Comparison of ENCODE assay signal across 17 cellular contexts in the genomic region with DNA sequence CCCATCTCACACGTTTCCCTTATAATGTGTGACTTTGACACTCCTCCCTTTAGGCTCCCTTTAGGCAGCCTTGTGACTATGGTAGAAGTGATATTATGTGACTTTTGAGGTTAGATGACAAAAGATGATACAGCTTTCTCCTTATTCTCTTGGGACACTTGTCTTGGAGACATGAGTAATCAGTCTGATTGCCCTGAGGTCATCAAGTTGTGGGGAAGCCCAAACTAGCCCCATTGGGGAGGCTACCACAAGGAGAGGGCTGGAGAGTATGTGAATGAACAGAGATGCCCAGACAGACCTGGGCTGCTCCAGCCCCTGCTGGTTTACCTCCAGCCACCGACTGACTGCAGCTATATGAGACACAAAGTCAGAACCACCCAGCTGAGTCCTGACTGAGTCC. TPM values are rescaled to one million over a fixed set of nuclear protein-coding genes. Genes with fewer than 3 reads are reported as not detected.
DNase-seq lines count a peak whose midpoint lies in the region; ATAC-seq and TF ChIP-seq lines count a peak whose summit lies in the region.
"Had no signal": no experiment of that assay in that cellular context is flagged by ENCODE, and none has a peak within 500 bp of the region (broad histone marks: within the 10 kb centered on the region; RNA-seq: fewer than 3 reads in every experiment).

No MANE protein-coding gene starts in this region.

- no peaks in the 10 kb centered on the region for H3K9me3 Mint-ChIP-seq in MCF 10A (ENCODE audit: unreplicated experiment)
- no peaks in the 10 kb centered on the region for H3K9me3 Mint-ChIP-seq in stimulated activated naive B cell treated with anti-CD40 and anti-IgM and Interleukin-4, amounts not matched to agents 10 μg/mL and 1 μg/mL and 100 μg/mL, for 72 hours

- peaks cover 5% of the 10 kb centered on the region for H3K4me1 Mint-ChIP-seq in MCF 10A (ENCODE audit: insufficient read depth, unreplicated experiment)
- no peaks in the 10 kb centered on the region for H3K4me1 Mint-ChIP-seq in stimulated activated naive B cell treated with anti-CD40 and anti-IgM and Interleukin-4, amounts not matched to agents 10 μg/mL and 1 μg/mL and 100 μg/mL, for 72 hours

- 86% methylated on average over 2 of the region's 2 CpGs for WGBS in mammary epithelial cell (ENCODE audit: low coverage, missing lambda C conversion rate)

- H3K79me2 ChIP-seq in mammary epithelial cell (ENCODE audit: insufficient read depth, low read length), result no peaks in the 10 kb centered on the region

- dilution Hi-C loops in mammary epithelial cell (cut with HindIII; ENCODE audit: low sequenced_read_pairs), result no loop called here

- BruUV-seq in MCF 10A (replicated peaks; lab: Mats Ljungman, UMichigan) (no TSS peak), mammary epithelial cell (replicated peaks; lab: Mats Ljungman, UMichigan) (no TSS peak)

- no peaks in the 10 kb centered on the region for H3K27me3 Mint-ChIP-seq in MCF 10A (ENCODE audit: insufficient read depth, unreplicated experiment)
- H3K27me3 Mint-ChIP-seq in stimulated activated naive B cell treated with anti-CD40 and anti-IgM and Interleukin-4, amounts not matched to agents 10 μg/mL and 1 μg/mL and 100 μg/mL, for 72 hours, result peaks cover 38 to 57% of the 10 kb centered on the region in 2 donors

- DNase-seq in MCF 10A (ENCODE audit: unreplicated experiment) (peak; percentile 9), mammary epithelial cell (no peak), epithelial cell of esophagus (ENCODE audit: low read depth) (peak; percentile 20), SJCRH30 (no peak)
- no peak for DNase-seq in stimulated activated naive B cell treated with anti-CD40 and anti-IgM and Interleukin-4, amounts not matched to agents 10 μg/mL and 1 μg/mL and 100 μg/mL, for 72 hours
- DNase-seq in activated CD4-positive, CD25-positive, alpha-beta regulatory T cell treated with anti-CD3 and anti-CD28 coated beads, Interleukin-2, amount 50 U/mL, for 72 hours, result no peak
- DNase-seq: COR-L47, KBM-7, NCI-H1092, NCI-H2081 treated with DMSO at 0.1 percent for 48 hours, NCI-H510A treated with DMSO at 0.1 percent for 48 hours, NCI-H82, PC-3 had no signal

- intact Hi-C loops in MCF 10A (cut with micrococcal nuclease) (no loop called here), mammary epithelial cell (cut with micrococcal nuclease) (no loop called here)

- H3K36me3 Mint-ChIP-seq in MCF 10A (ENCODE audit: insufficient read depth, unreplicated experiment), result no peaks in the 10 kb centered on the region
- H3K36me3 Mint-ChIP-seq in stimulated activated naive B cell treated with anti-CD40 and anti-IgM and Interleukin-4, amounts not matched to agents 10 μg/mL and 1 μg/mL and 100 μg/mL, for 72 hours, result no peaks in the 10 kb centered on the region

- H3K36me3 ChIP-seq in mammary epithelial cell (ENCODE audit: insufficient read depth, low read length), result no peaks in the 10 kb centered on the region
- no peaks in the 10 kb centered on the region for H3K36me3 ChIP-seq in SJCRH30

- no peak overlapping the region for H3K4me3 Mint-ChIP-seq in MCF 10A (ENCODE audit: unreplicated experiment)
- no peak overlapping the region for H3K4me3 Mint-ChIP-seq in stimulated activated naive B cell treated with anti-CD40 and anti-IgM and Interleukin-4, amounts not matched to agents 10 μg/mL and 1 μg/mL and 100 μg/mL, for 72 hours

- no peak for TF ChIP-seq CTCF in MCF 10A (IDR thresholded peaks at IDR 0.05; ENCODE audit: unreplicated experiment)
- no peak for TF ChIP-seq CTCF in mammary epithelial cell (conservative IDR thresholded peaks at IDR 0.05 in 1 of 2, IDR thresholded peaks at IDR 0.05 in 1 of 2; ENCODE audit: extremely low read depth in 1 of 2, insufficient read depth in 1 of 2, low read depth in 1 of 2, low read length in 2 of 2)
- no peak for TF ChIP-seq CTCF in epithelial cell of esophagus (IDR thresholded peaks at IDR 0.05; ENCODE audit: insufficient read depth, low read depth, low read length, missing control alignments)

- no peak overlapping the region for H3K4me2 ChIP-seq in mammary epithelial cell (ENCODE audit: insufficient read depth, low read depth, low read length)
- H3K4me2 ChIP-seq: A549 had no signal

- no peak overlapping the region for H3K9ac ChIP-seq in mammary epithelial cell (ENCODE audit: insufficient read depth, low read length)

- peaks cover 33% of the 10 kb centered on the region for H3K4me1 ChIP-seq in mammary epithelial cell (ENCODE audit: insufficient read depth, low read length)
- H3K4me1 ChIP-seq in SJCRH30, result peaks cover 10% of the 10 kb centered on the region; the same call in 1 of the 2 replicates
- H3K4me1 ChIP-seq: A549 had no signal

- H3K27ac ChIP-seq in mammary epithelial cell (ENCODE audit: insufficient read depth, low read depth, low read length) (no peak overlapping the region), SJCRH30 (no peak overlapping the region)
- H3K27ac ChIP-seq: A549, C4-2B, RWPE1 had no signal

- in situ Hi-C loops in mammary epithelial cell (cut with MboI; ENCODE audit: low sequenced_read_pairs in 2 of 2), result no loop called here

- no peak overlapping the region for H2AFZ ChIP-seq in mammary epithelial cell (ENCODE audit: low read depth, low read length)

- POLR2A ChIA-PET in MCF 10A (lab: Yijun Ruan, JAX), result interaction anchor here (0.7 to 1.1 kb wide), 4 partner anchors 11 to 124 kb away, joined by 3 to 5 read pairs (median 3); a partner anchor contains a TSS

- H3K27me3 ChIP-seq in mammary epithelial cell (ENCODE audit: insufficient read depth, low read length) (no peaks in the 10 kb centered on the region), SJCRH30 (no peaks in the 10 kb centered on the region)

- no peaks in the 10 kb centered on the region for H4K20me1 ChIP-seq in mammary epithelial cell (ENCODE audit: insufficient read depth, low read length)

- H3K4me3 ChIP-seq in mammary epithelial cell (replicated peaks in 1 of 3; ENCODE audit: insufficient read depth in 1 of 3, low read depth in 2 of 3, low read length in 3 of 3) (no peak overlapping the region), epithelial cell of esophagus (ENCODE audit: low read length) (no peak overlapping the region), SJCRH30 (no peak overlapping the region)
- H3K4me3 ChIP-seq: A549 had no signal

- CTCF ChIA-PET in MCF 10A (lab: Yijun Ruan, JAX) (interaction anchor here (1.1 to 2.1 kb wide), 2 partner anchors 26 to 30 kb away, joined by 4 to 5 read pairs; no protein-coding TSS in a partner anchor), mammary epithelial cell (lab: Charles Lee; ENCODE audit: low non-redundant PET) (no interaction called here)

- H3K9me3 ChIP-seq in mammary epithelial cell (replicated peaks; ENCODE audit: insufficient read depth, low read length), result no peaks in the 10 kb centered on the region
- no peaks in the 10 kb centered on the region for H3K9me3 ChIP-seq in SJCRH30 (replicated peaks)
- H3K9me3 ChIP-seq: A549 had no signal

- no peak overlapping the region for H3K27ac Mint-ChIP-seq in MCF 10A (ENCODE audit: low read depth, unreplicated experiment)
- H3K27ac Mint-ChIP-seq in stimulated activated naive B cell treated with anti-CD40 and anti-IgM and Interleukin-4, amounts not matched to agents 10 μg/mL and 1 μg/mL and 100 μg/mL, for 72 hours, result no peak overlapping the region

- ATAC-seq in stimulated activated naive B cell treated with anti-CD40 and anti-IgM and Interleukin-4, amounts not matched to agents 10 μg/mL and 1 μg/mL and 100 μg/mL, for 72 hours (replicated peaks), result peak; percentile 52 to 74
- ATAC-seq: PC-3 had no signal

RNA-seq across cellular contexts. Expression of a gene that starts 10.6 kb away (rescaled TPM):
- total RNA-seq in MCF 10A (2022) (13.6 and 30.2 TPM in 2 replicates), mammary epithelial cell (10 to 100 TPM; 45.2 to 49.9 TPM)
- polyA plus RNA-seq in mammary epithelial cell, result 53.9 TPM
- 51.4 TPM for polyA minus RNA-seq in mammary epithelial cell
- total RNA-seq in SJCRH30 (2014; rRNA removed; shearing (Covaris generic)), result 5.4 and 5.8 TPM in 2 replicates

RNA-seq across cellular contexts. Expression of a gene that starts 11.4 kb away (rescaled TPM):
- 70.9 and 78.9 TPM in 2 replicates for total RNA-seq in MCF 10A (2022)
- 10 to 100 TPM; 26.8 to 80.5 TPM for total RNA-seq in mammary epithelial cell
- polyA plus RNA-seq in mammary epithelial cell, result 34.1 TPM
- polyA minus RNA-seq in mammary epithelial cell, result 37.0 TPM
- total RNA-seq in SJCRH30 (2014; rRNA removed; shearing (Covaris generic)), result 32.2 and 38.8 TPM in 2 replicates

RNA-seq across cellular contexts. Expression of a gene that starts 38.6 kb away (rescaled TPM):
- total RNA-seq in MCF 10A (2022), result 25.6 and 25.9 TPM in 2 replicates
- total RNA-seq in mammary epithelial cell, result 10 to 100 TPM; 32.0 to 39.9 TPM
- 17.4 TPM for polyA plus RNA-seq in mammary epithelial cell
- 20.9 TPM for polyA minus RNA-seq in mammary epithelial cell
- total RNA-seq in SJCRH30 (2014; rRNA removed; shearing (Covaris generic)), result 6.9 and 10.3 TPM in 2 replicates

RNA-seq across cellular contexts. Expression of a gene that starts 44.2 kb away (rescaled TPM):
- total RNA-seq in MCF 10A (2022) (0.37 and 1.2 TPM in 2 replicates), mammary epithelial cell (1 to 10 TPM in 1 of 2 donors, under 1 TPM in 1; 0.83 to 1.6 TPM)
- polyA plus RNA-seq in mammary epithelial cell, result 0.75 TPM
- polyA minus RNA-seq in mammary epithelial cell, result not detected
- total RNA-seq in SJCRH30 (2014; rRNA removed; shearing (Covaris generic)), result 0.14 TPM in 1 of 2 replicates, not detected in the other
- total RNA-seq: Daoy had no signal

RNA-seq across cellular contexts. Expression of a gene that starts 50.7 kb away (rescaled TPM):
- total RNA-seq in MCF 10A (2022), result 65.1 and 72.9 TPM in 2 replicates
- total RNA-seq in mammary epithelial cell, result 10 to 100 TPM; 71.2 to 83.8 TPM
- polyA plus RNA-seq in mammary epithelial cell, result 112 TPM
- 104 TPM for polyA minus RNA-seq in mammary epithelial cell
- total RNA-seq in SJCRH30 (2014; rRNA removed; shearing (Covaris generic)), result 56.3 and 61.7 TPM in 2 replicates

Comparison
In these comparisons a context has a peak if more than half of its experiments do, and no peak if none do; other contexts are left out.
1. DNase-seq: peak in MCF 10A (single experiment) and epithelial cell of esophagus (single experiment); none in mammary epithelial cell (single experiment), stimulated activated naive B cell treated with anti-CD40 and anti-IgM and Interleukin-4, amounts not matched to agents 10 μg/mL and 1 μg/mL and 100 μg/mL, for 72 hours (single experiment), SJCRH30 (0 of 2) and activated CD4-positive, CD25-positive, alpha-beta regulatory T cell treated with anti-CD3 and anti-CD28 coated beads, Interleukin-2, amount 50 U/mL, for 72 hours (single experiment).